Comparison of ENCODE assay signal across 1 cellular context in the genomic region with DNA sequence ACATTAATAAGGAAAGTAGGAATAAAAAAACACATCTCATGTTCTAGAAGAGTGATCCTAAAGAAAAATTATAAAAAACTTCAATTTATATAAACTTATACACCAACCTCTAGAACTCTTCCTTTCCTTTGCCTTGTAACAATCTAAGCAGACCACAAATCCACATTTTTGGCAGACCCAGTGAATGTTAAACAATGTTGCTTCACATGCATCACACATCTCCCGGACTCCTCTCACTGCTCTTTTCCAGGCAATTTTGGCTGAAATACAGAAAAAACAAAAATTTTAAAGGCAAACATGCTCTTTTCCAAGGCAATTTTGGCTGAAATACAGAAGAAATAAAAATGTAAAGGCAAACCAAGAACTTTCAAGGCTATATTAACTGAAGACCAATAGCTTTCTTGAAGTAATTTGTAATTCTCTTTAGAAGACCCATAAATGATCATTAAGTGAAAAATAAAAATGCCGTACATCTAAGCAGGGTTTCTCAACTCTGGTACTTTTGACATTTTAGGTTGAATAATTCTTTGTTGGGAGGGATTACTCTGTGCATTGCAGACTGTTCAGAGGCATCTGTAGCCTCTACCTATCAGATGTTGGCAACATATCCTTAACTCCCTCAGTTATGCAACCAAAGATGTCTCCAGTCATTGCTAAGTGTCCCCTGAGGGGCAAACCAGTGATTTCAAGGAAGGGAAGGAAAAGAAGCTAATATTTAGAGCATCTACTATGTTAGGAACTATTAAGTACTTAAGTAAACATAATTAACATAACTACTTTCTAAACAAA.
A peak's percentile ranks its signal among the peaks of the same experiment; 100 is the strongest.
TF ChIP-seq lines count a peak whose summit lies in the region.

No MANE protein-coding gene starts in this region.

TF ChIP-seq in HepG2, 621 proteins besides CTCF, POLR2A, EP300 and RAD21:
- TF ChIP-seq ONECUT2 (CRISPR knock-in tag; IDR thresholded peaks at IDR 0.05) (no peak), RBM22 (optimal IDR thresholded peaks at IDR 0.05; ENCODE audit: low read length) (peak; percentile 56)
